Comparison of ENCODE assay signal across 8 cellular contexts in genomic region chr2:190882831-190883582, GRCh38. TPM values are rescaled to one million over a fixed set of nuclear protein-coding genes. Genes with fewer than 3 reads are reported as not detected.
DNase-seq lines count a peak whose midpoint lies in the region; ATAC-seq and TF ChIP-seq lines count a peak whose summit lies in the region.

No MANE protein-coding gene starts in this region.

- H3K27ac ChIP-seq in OCI-LY7 (ENCODE audit: low read depth, low read length, poor library complexity, severe bottlenecking) (peak overlapping the region; percentile 87), parathyroid adenoma (peak overlapping the region; percentile 97), caudate nucleus (ENCODE audit: low read depth, low read length) (no peak overlapping the region)

- H3K9me3 ChIP-seq in OCI-LY7 (ENCODE audit: low read length) (no peaks in the 10 kb centered on the region), endocrine pancreas (ENCODE audit: control insufficient read depth, low read length) (no peaks in the 10 kb centered on the region), parathyroid adenoma (ENCODE audit: control insufficient read depth, low read length) (no peaks in the 10 kb centered on the region)

- peak overlapping the region; percentile 96 for H3K4me3 ChIP-seq in GM12875 (ENCODE audit: low read depth, low read length)
- peak overlapping the region; percentile 84 for H3K4me3 ChIP-seq in OCI-LY7 (ENCODE audit: low read depth, low read length, poor library complexity, severe bottlenecking)
- peak overlapping the region; percentile 97 for H3K4me3 ChIP-seq in endocrine pancreas (ENCODE audit: control insufficient read depth, insufficient read depth, low read length)
- peak overlapping the region; percentile 85 for H3K4me3 ChIP-seq in parathyroid adenoma (ENCODE audit: low read depth, low read length)

- H3K9me2 ChIP-seq in OCI-LY7 (ENCODE audit: insufficient read depth, low read length), result no peaks in the 10 kb centered on the region

- CTCF ChIA-PET in OCI-LY7 (lab: Charles Lee; ENCODE audit: unreplicated experiment), result no interaction called here

- peaks cover 38% of the 10 kb centered on the region for H3K4me1 ChIP-seq in OCI-LY7 (ENCODE audit: insufficient read depth, low read length, poor library complexity, severe bottlenecking)
- H3K4me1 ChIP-seq in endocrine pancreas (ENCODE audit: control insufficient read depth, insufficient read depth, low read length), result peaks cover 18% of the 10 kb centered on the region
- peaks cover 3% of the 10 kb centered on the region for H3K4me1 ChIP-seq in parathyroid adenoma

- H3K9ac ChIP-seq in endocrine pancreas (ENCODE audit: control insufficient read depth, insufficient read depth, low read length), result peak overlapping the region; percentile 81
- no peak overlapping the region for H3K9ac ChIP-seq in parathyroid adenoma

- DNase-seq in OCI-LY7 (ENCODE audit: low spot score), result peak; percentile 39
- DNase-seq in caudate nucleus (lab: John Stamatoyannopoulos, UW), result no peak
- no peak for DNase-seq in NCI-H345 (lab: John Stamatoyannopoulos, UW)

- H2AFZ ChIP-seq in OCI-LY7 (ENCODE audit: low read length) (no peak overlapping the region), parathyroid adenoma (no peak overlapping the region)

- ATAC-seq in GM21447 (IDR thresholded peaks at IDR 0.05; ENCODE audit: unreplicated experiment) (no peak), GM18867 (IDR thresholded peaks at IDR 0.05; ENCODE audit: unreplicated experiment) (no peak)

- TF ChIP-seq CTCF in GM12875 (IDR thresholded peaks at IDR 0.05; ENCODE audit: borderline replicate concordance, insufficient read depth, low read depth, low read length) (no peak), OCI-LY7 (conservative IDR thresholded peaks at IDR 0.05; ENCODE audit: low read length) (no peak), parathyroid adenoma (IDR thresholded peaks at IDR 0.05) (no peak)

- POLR2A ChIA-PET in OCI-LY7 (lab: Charles Lee), result interaction anchor here (0.8 to 2.9 kb wide), 4 partner anchors 9 to 349 kb away, joined by 3 to 35 read pairs (median 4); partner anchors contain the start of gene NEMP2

- BruUV-seq in OCI-LY7 (replicated peaks; lab: Mats Ljungman, UMichigan), result TSS peak; percentile 48

- intact Hi-C loops in OCI-LY7 (cut with micrococcal nuclease; ENCODE audit: unreplicated experiment), result loop anchor here (5.0 kb wide), 4 partner anchors 351 to 1441 kb away; partner anchors contain the start of genes MFSD6, NABP1, NEMP2 and WDR75

- H4K20me1 ChIP-seq in OCI-LY7 (ENCODE audit: insufficient read depth, low read length), result peaks cover 46% of the 10 kb centered on the region

- H3K36me3 ChIP-seq in OCI-LY7 (ENCODE audit: insufficient read depth, low read length) (peaks cover 46% of the 10 kb centered on the region), endocrine pancreas (ENCODE audit: control insufficient read depth, insufficient read depth, low read length) (no peaks in the 10 kb centered on the region), parathyroid adenoma (ENCODE audit: control insufficient read depth, insufficient read depth, low read length) (no peaks in the 10 kb centered on the region)

- H3K4me2 ChIP-seq in OCI-LY7 (ENCODE audit: low read length), result peak overlapping the region; percentile 95
- H3K4me2 ChIP-seq in parathyroid adenoma (ENCODE audit: low read length), result peak overlapping the region; percentile 84

- H3K79me2 ChIP-seq in OCI-LY7 (ENCODE audit: insufficient read depth, low read depth, low read length) (peaks cover 64% of the 10 kb centered on the region), parathyroid adenoma (peaks cover 33% of the 10 kb centered on the region)

- H3K27me3 ChIP-seq in endocrine pancreas (ENCODE audit: control insufficient read depth, insufficient read depth, low read length) (no peaks in the 10 kb centered on the region), parathyroid adenoma (ENCODE audit: control insufficient read depth, insufficient read depth, low read length) (no peaks in the 10 kb centered on the region)

RNA-seq across cellular contexts. Expression of gene GLS, which starts 2.4 kb away (rescaled TPM):
- 82.0 and 102 TPM in 2 replicates for total RNA-seq in OCI-LY7 (2014; rRNA removed; shearing (Covaris generic))
- 93.1 and 103 TPM in 2 replicates for total RNA-seq in OCI-LY7 (2022)
